ENCODE assay signal across 9 cellular contexts in the genomic region with DNA sequence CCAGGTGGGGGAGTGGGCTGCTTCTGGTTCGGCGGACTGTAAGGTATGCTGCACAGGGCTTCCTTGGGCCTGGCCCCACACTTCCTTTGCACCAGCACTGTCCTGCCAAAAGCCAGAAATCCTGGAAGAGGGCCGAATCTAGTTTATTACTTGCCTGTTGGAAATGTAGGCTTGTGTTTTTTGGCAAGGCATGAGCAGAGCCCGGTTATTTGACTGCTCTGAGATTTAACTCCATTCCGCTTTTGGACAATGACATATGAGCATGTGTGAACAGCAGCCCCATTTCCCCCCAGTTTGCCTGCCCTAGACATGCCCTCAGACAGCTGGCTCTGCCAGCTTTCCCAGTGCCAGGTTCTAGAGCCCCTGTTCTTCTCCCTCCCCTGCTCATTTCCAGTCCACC.
DNase-seq lines count a peak whose midpoint lies in the region; ATAC-seq and TF ChIP-seq lines count a peak whose summit lies in the region.
"Had no signal": no experiment of that assay in that cellular context is flagged by ENCODE, and none has a peak within 500 bp of the region (broad histone marks: within the 10 kb centered on the region; RNA-seq: fewer than 3 reads in every experiment).

No MANE protein-coding gene starts in this region.

- intact Hi-C loops in CD8-positive, alpha-beta T cell (cut with DNase I, micrococcal nuclease): loop anchor here (2.0 to 5.0 kb wide), 7 partner anchors 13 to 119 kb away; partner anchors contain the start of gene DUSP16 (in 1 of the 2)
- intact Hi-C loops in activated T-helper 1 cell treated with anti-CD3 and anti-CD28 coated beads, Interleukin-12 subunit alpha, Interleukin-12 subunit beta, Interleukin-2, Interleukin-4 antibody, amounts not matched to agents 30 ng/mL and 10 ng/mL and 1 ng/mL, durations not matched to agents 14 hours and 24 hours and 36 hours (cut with micrococcal nuclease): loop anchor here (2.0 kb wide), 1 partner anchor 67 kb away; no protein-coding TSS in a partner anchor
- intact Hi-C loops in Calu3 (cut with micrococcal nuclease; ENCODE audit: unreplicated experiment): no loop called here

- H3K27ac Mint-ChIP-seq in CD8-positive, alpha-beta T cell: peak overlapping the region; percentile 92
- H3K27ac Mint-ChIP-seq in activated T-helper 1 cell treated with anti-CD3 and anti-CD28 coated beads, Interleukin-12 subunit alpha, Interleukin-12 subunit beta, Interleukin-2, Interleukin-4 antibody, amounts not matched to agents 30 ng/mL and 10 ng/mL and 1 ng/mL, durations not matched to agents 14 hours and 24 hours and 36 hours: peak overlapping the region; percentile 95
- no peak overlapping the region for H3K27ac Mint-ChIP-seq in Calu3 (ENCODE audit: unreplicated experiment)

- peak overlapping the region; percentile 66 for H3K27ac ChIP-seq in CD8-positive, alpha-beta T cell (ENCODE audit: low read depth, low read length)
- peak overlapping the region; percentile 27 for H3K27ac ChIP-seq in rectal smooth muscle tissue (ENCODE audit: low read depth, low read length)

- H3K9me3 Mint-ChIP-seq in CD8-positive, alpha-beta T cell: no peaks in the 10 kb centered on the region
- H3K9me3 Mint-ChIP-seq in activated T-helper 1 cell treated with anti-CD3 and anti-CD28 coated beads, Interleukin-12 subunit alpha, Interleukin-12 subunit beta, Interleukin-2, Interleukin-4 antibody, amounts not matched to agents 30 ng/mL and 10 ng/mL and 1 ng/mL, durations not matched to agents 14 hours and 24 hours and 36 hours: no peaks in the 10 kb centered on the region
- H3K9me3 Mint-ChIP-seq in Calu3 (ENCODE audit: low read depth, unreplicated experiment): no peaks in the 10 kb centered on the region

- DNase-seq in CD8-positive, alpha-beta T cell: no peak
- DNase-seq in activated T-helper 1 cell treated with anti-CD3 and anti-CD28 coated beads, Interleukin-12 subunit alpha, Interleukin-12 subunit beta, Interleukin-2, Interleukin-4 antibody, amounts not matched to agents 30 ng/mL and 10 ng/mL and 1 ng/mL, durations not matched to agents 14 hours and 24 hours and 36 hours (ENCODE audit: low spot score): no peak
- DNase-seq in fibroblast of pulmonary artery (ENCODE audit: low read depth): peak; percentile 67
- no peak for DNase-seq in NCI-H1417 treated with DMSO at 0.1 percent for 48 hours (lab: John Stamatoyannopoulos, UW)
- no peak for DNase-seq in NCI-H2029 treated with DMSO at 0.1 percent for 48 hours (lab: John Stamatoyannopoulos, UW)
- no peak for DNase-seq in HUDEP-2 (lab: John Stamatoyannopoulos, UW; ENCODE audit: unreplicated experiment in 76 of 76)
- DNase-seq in Calu3: no peak
- DNase-seq: NCI-H1694 treated with DMSO at 0.1 percent for 48 hours had no signal

- no peak overlapping the region for H3K4me3 ChIP-seq in CD8-positive, alpha-beta T cell (ENCODE audit: low read depth, low read length)
- H3K4me3 ChIP-seq in fibroblast of pulmonary artery (replicated peaks; ENCODE audit: low read depth, low read length) (no peak overlapping the region), rectal smooth muscle tissue (ENCODE audit: low read length) (peak overlapping the region; percentile 14)

- ATAC-seq in CD8-positive, alpha-beta T cell: no peak

- POLR2A ChIA-PET in CD8-positive, alpha-beta T cell (lab: Charles Lee): interaction anchor here (0.6 to 3.6 kb wide), 3 partner anchors 9 to 23 kb away, joined by 3 to 18 read pairs (median 3); no protein-coding TSS in a partner anchor

- peak overlapping the region; percentile 39 for H3K4me3 Mint-ChIP-seq in CD8-positive, alpha-beta T cell
- H3K4me3 Mint-ChIP-seq in activated T-helper 1 cell treated with anti-CD3 and anti-CD28 coated beads, Interleukin-12 subunit alpha, Interleukin-12 subunit beta, Interleukin-2, Interleukin-4 antibody, amounts not matched to agents 30 ng/mL and 10 ng/mL and 1 ng/mL, durations not matched to agents 14 hours and 24 hours and 36 hours: no peak overlapping the region
- H3K4me3 Mint-ChIP-seq in Calu3 (ENCODE audit: low read depth, unreplicated experiment): no peak overlapping the region

- CTCF ChIA-PET in CD8-positive, alpha-beta T cell (lab: Charles Lee): interaction anchor here (1.2 to 1.6 kb wide), 2 partner anchors 38 to 273 kb away, joined by 3 read pairs; no protein-coding TSS in a partner anchor
- CTCF ChIA-PET in Calu3 (lab: Charles Lee): no interaction called here

- peaks cover 6% of the 10 kb centered on the region for H3K36me3 Mint-ChIP-seq in CD8-positive, alpha-beta T cell
- peaks cover 13% of the 10 kb centered on the region for H3K36me3 Mint-ChIP-seq in activated T-helper 1 cell treated with anti-CD3 and anti-CD28 coated beads, Interleukin-12 subunit alpha, Interleukin-12 subunit beta, Interleukin-2, Interleukin-4 antibody, amounts not matched to agents 30 ng/mL and 10 ng/mL and 1 ng/mL, durations not matched to agents 14 hours and 24 hours and 36 hours (ENCODE audit: low read depth)
- no peaks in the 10 kb centered on the region for H3K36me3 Mint-ChIP-seq in Calu3 (ENCODE audit: insufficient read depth, unreplicated experiment)

- no peak for TF ChIP-seq CTCF in CD8-positive, alpha-beta T cell (IDR thresholded peaks at IDR 0.05)
- no peak for TF ChIP-seq CTCF in fibroblast of pulmonary artery (IDR thresholded peaks at IDR 0.05; ENCODE audit: low read length, missing control alignments)
- TF ChIP-seq CTCF in Calu3 (IDR thresholded peaks at IDR 0.05; ENCODE audit: unreplicated experiment): no peak

- no peaks in the 10 kb centered on the region for H3K27me3 ChIP-seq in CD8-positive, alpha-beta T cell (ENCODE audit: insufficient read depth, low read length)
- H3K27me3 ChIP-seq in rectal smooth muscle tissue (ENCODE audit: control insufficient read depth, insufficient read depth, low read length): no peaks in the 10 kb centered on the region

- H3K9me3 ChIP-seq in CD8-positive, alpha-beta T cell (ENCODE audit: low read length): no peaks in the 10 kb centered on the region

- BruUV-seq in Calu3 (replicated peaks; lab: Mats Ljungman, UMichigan): no TSS peak

- H3K27me3 Mint-ChIP-seq in CD8-positive, alpha-beta T cell (ENCODE audit: low read depth): no peaks in the 10 kb centered on the region
- no peaks in the 10 kb centered on the region for H3K27me3 Mint-ChIP-seq in activated T-helper 1 cell treated with anti-CD3 and anti-CD28 coated beads, Interleukin-12 subunit alpha, Interleukin-12 subunit beta, Interleukin-2, Interleukin-4 antibody, amounts not matched to agents 30 ng/mL and 10 ng/mL and 1 ng/mL, durations not matched to agents 14 hours and 24 hours and 36 hours (ENCODE audit: insufficient read depth)
- no peaks in the 10 kb centered on the region for H3K27me3 Mint-ChIP-seq in Calu3 (ENCODE audit: unreplicated experiment)

- H3K4me1 ChIP-seq in CD8-positive, alpha-beta T cell (ENCODE audit: insufficient read depth, low read length): peaks cover 44% of the 10 kb centered on the region
- H3K4me1 ChIP-seq in rectal smooth muscle tissue (ENCODE audit: control insufficient read depth, insufficient read depth, low read length): peaks cover 3% of the 10 kb centered on the region

- H3K9ac ChIP-seq in rectal smooth muscle tissue (ENCODE audit: low read length): no peak overlapping the region

- no peaks in the 10 kb centered on the region for H3K36me3 ChIP-seq in CD8-positive, alpha-beta T cell (ENCODE audit: insufficient read depth, low read length)
- no peaks in the 10 kb centered on the region for H3K36me3 ChIP-seq in rectal smooth muscle tissue (ENCODE audit: control insufficient read depth, insufficient read depth, low read length)

- peaks cover 70% of the 10 kb centered on the region for H3K4me1 Mint-ChIP-seq in CD8-positive, alpha-beta T cell (ENCODE audit: low read depth)
- H3K4me1 Mint-ChIP-seq in activated T-helper 1 cell treated with anti-CD3 and anti-CD28 coated beads, Interleukin-12 subunit alpha, Interleukin-12 subunit beta, Interleukin-2, Interleukin-4 antibody, amounts not matched to agents 30 ng/mL and 10 ng/mL and 1 ng/mL, durations not matched to agents 14 hours and 24 hours and 36 hours (ENCODE audit: low read depth): peaks cover 74% of the 10 kb centered on the region
- H3K4me1 Mint-ChIP-seq in Calu3 (ENCODE audit: low read depth, unreplicated experiment): peaks cover 41% of the 10 kb centered on the region
